10 cellular contexts compared by ENCODE assay signal in the genomic region with DNA sequence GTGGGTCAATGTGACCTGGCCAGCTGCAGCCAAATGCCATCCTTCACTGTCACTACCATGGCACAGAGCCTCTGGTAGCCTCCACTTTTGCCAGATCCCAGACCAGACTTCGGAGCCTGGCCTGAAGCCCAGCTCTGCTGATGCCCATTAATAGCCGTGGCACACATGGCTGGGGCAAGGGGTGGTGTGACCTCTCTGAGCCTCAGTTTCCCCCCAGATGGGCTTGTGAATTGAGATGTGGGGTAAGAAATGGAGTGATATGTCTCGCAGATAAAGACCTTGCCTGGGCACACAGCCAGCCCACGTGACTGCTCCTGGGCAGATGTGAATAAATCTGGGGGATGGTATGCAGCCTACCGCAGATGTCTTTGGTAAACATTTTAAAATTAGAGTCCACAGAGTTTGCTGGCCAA. TPM values are rescaled to one million over a fixed set of nuclear protein-coding genes. Genes with fewer than 3 reads are reported as not detected.
A peak's percentile ranks its signal among the peaks of the same experiment; 100 is the strongest.
DNase-seq lines count a peak whose midpoint lies in the region; ATAC-seq lines count a peak whose summit lies in the region.
"Had no signal": no experiment of that assay in that cellular context is flagged by ENCODE, and none has a peak within 500 bp of the region (broad histone marks: within the 10 kb centered on the region; RNA-seq: fewer than 3 reads in every experiment).

No MANE protein-coding gene starts in this region.

- no peaks in the 10 kb centered on the region for H3K36me3 ChIP-seq in stomach smooth muscle (ENCODE audit: control insufficient read depth in 2 of 2, insufficient read depth in 2 of 2, low read length in 2 of 2)

- peaks cover 86% of the 10 kb centered on the region for H3K4me1 Mint-ChIP-seq in activated naive CD4-positive, alpha-beta T cell treated with anti-CD3 and anti-CD28 coated beads, Interleukin-2, amount 50 U/mL, for 24 hours

- H3K27me3 ChIP-seq in stomach smooth muscle (ENCODE audit: control insufficient read depth in 1 of 2, insufficient read depth in 2 of 2, low read length in 2 of 2), result no peaks in the 10 kb centered on the region

- no peaks in the 10 kb centered on the region for H3K27me3 Mint-ChIP-seq in activated naive CD4-positive, alpha-beta T cell treated with anti-CD3 and anti-CD28 coated beads, Interleukin-2, amount 50 U/mL, for 24 hours
- H3K27me3 Mint-ChIP-seq: activated CD4-positive, alpha-beta T cell treated with anti-CD3 and anti-CD28 coated beads, Interleukin-2, amount 10 ng/mL, durations not matched to agents 24 days and 14 days had no signal

- peak overlapping the region; percentile 11 for H3K4me3 Mint-ChIP-seq in activated naive CD4-positive, alpha-beta T cell treated with anti-CD3 and anti-CD28 coated beads, Interleukin-2, amount 50 U/mL, for 24 hours
- H3K4me3 Mint-ChIP-seq: activated CD4-positive, alpha-beta T cell treated with anti-CD3 and anti-CD28 coated beads, Interleukin-2, amount 10 ng/mL, durations not matched to agents 24 days and 14 days had no signal

- no peaks in the 10 kb centered on the region for H3K9me3 ChIP-seq in stomach smooth muscle (ENCODE audit: control insufficient read depth in 2 of 2, low read length in 2 of 2)

- no peak for DNase-seq in activated naive CD4-positive, alpha-beta T cell treated with anti-CD3 and anti-CD28 coated beads, Interleukin-2, amount 50 U/mL, for 72 hours (ENCODE audit: low spot score in 2 of 2)
- DNase-seq in NCI-H2029 treated with DMSO at 0.1 percent for 48 hours (lab: John Stamatoyannopoulos, UW) (peak; percentile 27), fibroblast of gingiva (ENCODE audit: low read depth) (peak; percentile 45), UCSD-AML1 (lab: John Stamatoyannopoulos, UW; ENCODE audit: unreplicated experiment) (no peak), HK-2 (ENCODE audit: unreplicated experiment) (no peak), iPS-NIHi7 (ENCODE audit: extremely low spot score) (no peak)
- DNase-seq: activated CD4-positive, alpha-beta T cell treated with anti-CD3 and anti-CD28 coated beads, Interleukin-2, amount 10 ng/mL, durations not matched to agents 24 days and 14 days; central memory CD4-positive, alpha-beta T cell had no signal

- peaks cover 23% of the 10 kb centered on the region for H3K4me1 ChIP-seq in stomach smooth muscle (ENCODE audit: control insufficient read depth, insufficient read depth, low read length)

- no peak for ATAC-seq in activated naive CD4-positive, alpha-beta T cell treated with anti-CD3 and anti-CD28 coated beads, Interleukin-2, amount 50 U/mL, for 72 hours

- H3K4me3 ChIP-seq in stomach smooth muscle (ENCODE audit: low read length in 2 of 2), result peak overlapping the region in 1 of 2 donors; percentile 54

- peak overlapping the region; percentile 84 for H3K27ac Mint-ChIP-seq in activated naive CD4-positive, alpha-beta T cell treated with anti-CD3 and anti-CD28 coated beads, Interleukin-2, amount 50 U/mL, for 24 hours
- no peak overlapping the region for H3K27ac Mint-ChIP-seq in activated naive CD4-positive, alpha-beta T cell treated with anti-CD3 and anti-CD28 coated beads, Interleukin-2, amount 50 U/mL, for 72 hours
- H3K27ac Mint-ChIP-seq: activated CD4-positive, alpha-beta T cell treated with anti-CD3 and anti-CD28 coated beads, Interleukin-2, amount 10 ng/mL, durations not matched to agents 24 days and 14 days had no signal

- peak overlapping the region; percentile 37 for H3K27ac ChIP-seq in stomach smooth muscle (ENCODE audit: low read length)

- H3K36me3 Mint-ChIP-seq in activated naive CD4-positive, alpha-beta T cell treated with anti-CD3 and anti-CD28 coated beads, Interleukin-2, amount 50 U/mL, for 24 hours, result peaks cover 7% of the 10 kb centered on the region
- peaks cover 0 to 41% of the 10 kb centered on the region in 2 donors for H3K36me3 Mint-ChIP-seq in activated naive CD4-positive, alpha-beta T cell treated with anti-CD3 and anti-CD28 coated beads, Interleukin-2, amount 50 U/mL, for 72 hours

- H3K9ac ChIP-seq in stomach smooth muscle (ENCODE audit: low read length in 2 of 2), result no peak overlapping the region

- H3K9me3 Mint-ChIP-seq in activated naive CD4-positive, alpha-beta T cell treated with anti-CD3 and anti-CD28 coated beads, Interleukin-2, amount 50 U/mL, for 24 hours, result no peaks in the 10 kb centered on the region
- no peaks in the 10 kb centered on the region for H3K9me3 Mint-ChIP-seq in activated naive CD4-positive, alpha-beta T cell treated with anti-CD3 and anti-CD28 coated beads, Interleukin-2, amount 50 U/mL, for 72 hours
- H3K9me3 Mint-ChIP-seq: activated CD4-positive, alpha-beta T cell treated with anti-CD3 and anti-CD28 coated beads, Interleukin-2, amount 10 ng/mL, durations not matched to agents 24 days and 14 days had no signal

RNA-seq across cellular contexts. Expression of gene SUSD3, which starts 13.9 kb away (rescaled TPM):
- 10 to 100 TPM; 70.7 to 81.9 TPM for total RNA-seq in activated naive CD4-positive, alpha-beta T cell treated with anti-CD3 and anti-CD28 coated beads, Interleukin-2, amount 50 U/mL, for 72 hours

RNA-seq across cellular contexts. Expression of gene CARD19, which starts 23.6 kb away (rescaled TPM):
- 10 to 100 TPM; 58.1 to 82.6 TPM for total RNA-seq in activated naive CD4-positive, alpha-beta T cell treated with anti-CD3 and anti-CD28 coated beads, Interleukin-2, amount 50 U/mL, for 72 hours

Comparison
In these comparisons a context has a peak if more than half of its experiments do, and no peak if none do; other contexts are left out.
1. DNase-seq: peak in NCI-H2029 treated with DMSO at 0.1 percent for 48 hours (single experiment) and fibroblast of gingiva (single experiment); none in activated naive CD4-positive, alpha-beta T cell treated with anti-CD3 and anti-CD28 coated beads, Interleukin-2, amount 50 U/mL, for 72 hours (0 of 2), UCSD-AML1 (single experiment), HK-2 (single experiment) and iPS-NIHi7 (single experiment).